17 cellular contexts compared by ENCODE assay signal in genomic region chr19:3373971-3374368, GRCh38. TPM values are rescaled to one million over a fixed set of nuclear protein-coding genes. Genes with fewer than 3 reads are reported as not detected.
A peak's percentile ranks its signal among the peaks of the same experiment; 100 is the strongest.
DNase-seq lines count a peak whose midpoint lies in the region; ATAC-seq and TF ChIP-seq lines count a peak whose summit lies in the region.
"Had no signal": no experiment of that assay in that cellular context is flagged by ENCODE, and none has a peak within 500 bp of the region (broad histone marks: within the 10 kb centered on the region; RNA-seq: fewer than 3 reads in every experiment).

No MANE protein-coding gene starts in this region.

- H3K4me1 Mint-ChIP-seq in activated T-helper 17 cell treated with anti-CD3 and anti-CD28 coated beads, Interleukin-2, amount 50 U/mL, for 72 hours, result peaks cover 18% of the 10 kb centered on the region
- H3K4me1 Mint-ChIP-seq: neural crest cell had no signal

- H3K27ac ChIP-seq in BLaER1, result peak overlapping the region; percentile 44
- H3K27ac ChIP-seq in right cardiac atrium (ENCODE audit: low read length), result peak overlapping the region; percentile 94
- peak overlapping the region; percentile 98 to 100 (median 98) for H3K27ac ChIP-seq in gastrocnemius medialis

- H3K9ac ChIP-seq in BLaER1, result no peak overlapping the region

- peaks cover 76% of the 10 kb centered on the region for H3K4me1 ChIP-seq in BLaER1
- H3K4me1 ChIP-seq in right cardiac atrium (ENCODE audit: control insufficient read depth, insufficient read depth, low read length), result peaks cover 9% of the 10 kb centered on the region
- H3K4me1 ChIP-seq in gastrocnemius medialis, result peaks cover 55% of the 10 kb centered on the region in 2 donors

- ATAC-seq in activated T-helper 17 cell treated with anti-CD3 and anti-CD28 coated beads, Interleukin-2, amount 50 U/mL, for 72 hours (replicated peaks), result no peak
- ATAC-seq in right cardiac atrium (no peak), gastrocnemius medialis (no peak)
- ATAC-seq: activated CD4-positive, CD25-positive, alpha-beta regulatory T cell treated with anti-CD3 and anti-CD28 coated beads, Interleukin-2, amount 50 U/mL, for 24 hours; GM23338 had no signal

- H3K4me3 Mint-ChIP-seq in activated T-helper 17 cell treated with anti-CD3 and anti-CD28 coated beads, Interleukin-2, amount 50 U/mL, for 72 hours, result no peak overlapping the region
- H3K4me3 Mint-ChIP-seq: GM23338, neural crest cell had no signal

- DNase-seq in right cardiac atrium, result peak in 1 of 3 donors; percentile 49
- DNase-seq in gastrocnemius medialis, result no peak
- DNase-seq in GOT3 (lab: John Stamatoyannopoulos, UW), result no peak
- no peak for DNase-seq in NCI-H524 treated with DMSO at 0.1 percent for 48 hours (lab: John Stamatoyannopoulos, UW)
- no peak for DNase-seq in NCI-H1436 (lab: John Stamatoyannopoulos, UW)
- no peak for DNase-seq in DMS153 treated with DMSO at 0.1 percent for 48 hours (lab: John Stamatoyannopoulos, UW; ENCODE audit: unreplicated experiment)
- DNase-seq: dermis blood vessel endothelial cell, DND-41, foreskin fibroblast, MG63, NCI-H2227 treated with DMSO at 0.1 percent for 48 hours, SW 1271 had no signal

- TF ChIP-seq POLR2A in gastrocnemius medialis (IDR thresholded peaks at IDR 0.05), result no peak

- intact Hi-C loops in right cardiac atrium (cut with DNase I), result no loop called here
- intact Hi-C loops in gastrocnemius medialis (cut with DNase I; ENCODE audit: low total_unique reads), result loop anchor here (1.0 to 10.0 kb wide), 4 partner anchors 11 to 1309 kb away; no protein-coding TSS in a partner anchor

- H3K4me2 ChIP-seq in BLaER1, result peak overlapping the region; percentile 52
- H3K4me2 ChIP-seq: GM23338 had no signal

- H3K9me3 Mint-ChIP-seq in activated T-helper 17 cell treated with anti-CD3 and anti-CD28 coated beads, Interleukin-2, amount 50 U/mL, for 72 hours, result no peaks in the 10 kb centered on the region
- H3K9me3 Mint-ChIP-seq: GM23338, neural crest cell had no signal

- no peak for TF ChIP-seq CTCF in gastrocnemius medialis (IDR thresholded peaks at IDR 0.05 in 4 of 5, conservative IDR thresholded peaks at IDR 0.05 in 1 of 5)

- H3K27ac Mint-ChIP-seq in activated T-helper 17 cell treated with anti-CD3 and anti-CD28 coated beads, Interleukin-2, amount 50 U/mL, for 72 hours, result peak overlapping the region; percentile 12
- H3K27ac Mint-ChIP-seq: GM23338 had no signal

- H3K36me3 ChIP-seq in BLaER1 (peaks cover 28% of the 10 kb centered on the region), gastrocnemius medialis (no peaks in the 10 kb centered on the region)

- no peaks in the 10 kb centered on the region for H3K9me3 ChIP-seq in BLaER1
- no peaks in the 10 kb centered on the region for H3K9me3 ChIP-seq in right cardiac atrium (ENCODE audit: control insufficient read depth, low read length)
- H3K9me3 ChIP-seq in gastrocnemius medialis, result no peaks in the 10 kb centered on the region
- H3K9me3 ChIP-seq: MG63 had no signal

- H3K4me3 ChIP-seq in BLaER1 (no peak overlapping the region), right cardiac atrium (ENCODE audit: low read length) (no peak overlapping the region), gastrocnemius medialis (no peak overlapping the region)
- H3K4me3 ChIP-seq: GM23338, MG63 had no signal

- in situ Hi-C loops in gastrocnemius medialis (cut with MboI; ENCODE audit: low sequenced_read_pairs in 4 of 4), result loop anchor here in 2 of 4 donors (10.0 kb wide), 1 partner anchor 51 kb away; no protein-coding TSS in a partner anchor

- no peaks in the 10 kb centered on the region for H3K36me3 Mint-ChIP-seq in activated T-helper 17 cell treated with anti-CD3 and anti-CD28 coated beads, Interleukin-2, amount 50 U/mL, for 72 hours (ENCODE audit: low read depth)

- H3K27me3 Mint-ChIP-seq in activated T-helper 17 cell treated with anti-CD3 and anti-CD28 coated beads, Interleukin-2, amount 50 U/mL, for 72 hours, result no peaks in the 10 kb centered on the region

- WGBS in right cardiac atrium, result 77% methylated on average over 6 of the region's 6 CpGs

- H4K20me1 ChIP-seq in BLaER1, result peaks cover 98% of the 10 kb centered on the region

- H3K27me3 ChIP-seq in BLaER1 (no peaks in the 10 kb centered on the region), right cardiac atrium (ENCODE audit: control insufficient read depth, insufficient read depth) (no peaks in the 10 kb centered on the region), gastrocnemius medialis (no peaks in the 10 kb centered on the region)
- H3K27me3 ChIP-seq: MG63 had no signal

RNA-seq across cellular contexts. Expression of gene NFIC, which starts 7.6 kb away (rescaled TPM):
- total RNA-seq in activated T-helper 17 cell treated with anti-CD3 and anti-CD28 coated beads, Interleukin-2, amount 50 U/mL, for 72 hours, result 10 to 100 TPM; 16.7 to 18.1 TPM
- total RNA-seq in right cardiac atrium (100 to 1,000 TPM; 175 to 223 (median 188) TPM), gastrocnemius medialis (100 to 1,000 TPM in 3 of 4 donors, 10 to 100 TPM in 1; 90.2 to 403 (median 348) TPM)
- polyA plus RNA-seq in right cardiac atrium, result 186 TPM

Comparison
In these comparisons a context has a peak if more than half of its experiments do, and no peak if none do; other contexts are left out.
1. H3K27ac ChIP-seq: peak in every context shown above with its lines; median percentile 98 in gastrocnemius medialis; 94 in right cardiac atrium; 44 in BLaER1.
2. RNA of gene NFIC, which starts 7.6 kb away (total RNA-seq): 90.2 to 403 TPM in gastrocnemius medialis and 175 to 223 TPM in right cardiac atrium; 16.7 to 18.1 TPM in activated T-helper 17 cell treated with anti-CD3 and anti-CD28 coated beads, Interleukin-2, amount 50 U/mL, for 72 hours; every median in the first group is over 4 times any median in the second.